In genomic region chr20:48826480-48826879, GRCh38 we compare ENCODE assay signal across 7 cellular contexts. TPM values are rescaled to one million over a fixed set of nuclear protein-coding genes. Genes with fewer than 3 reads are reported as not detected.
A peak's percentile ranks its signal among the peaks of the same experiment; 100 is the strongest.
DNase-seq lines count a peak whose midpoint lies in the region; ATAC-seq and TF ChIP-seq lines count a peak whose summit lies in the region.
"Not testable (repeated sequence)": the region's sequence is repeated elsewhere in the genome, so short reads cannot be mapped to it uniquely, and the experiment has no call there.

No MANE protein-coding gene starts in this region.

- H3K27me3 ChIP-seq in SJSA1 (replicated peaks); dorsolateral prefrontal cortex; naive thymus-derived CD4-positive, alpha-beta T cell (ENCODE audit: control insufficient read depth in 2 of 2, insufficient read depth in 2 of 2, low read length in 2 of 2): not testable (repeated sequence)
- H3K27me3 ChIP-seq in hepatocyte (peaks cover 56% of the 10 kb centered on the region), smooth muscle cell (ENCODE audit: low read depth) (peaks cover 32% of the 10 kb centered on the region)

- not testable (repeated sequence) for H3K9me3 Mint-ChIP-seq in activated naive CD4-positive, alpha-beta T cell treated with anti-CD3 and anti-CD28 coated beads, Interleukin-2, amount 50 U/mL, for 24 hours; naive thymus-derived CD4-positive, alpha-beta T cell

- not testable (repeated sequence) for H3K9ac ChIP-seq in smooth muscle cell (ENCODE audit: low read depth)

- H2AFZ ChIP-seq in hepatocyte = peak overlapping the region; percentile 76
- H2AFZ ChIP-seq in smooth muscle cell (ENCODE audit: low read depth) = not testable (repeated sequence)

- peaks cover 50% of the 10 kb centered on the region for H3K4me1 Mint-ChIP-seq in activated naive CD4-positive, alpha-beta T cell treated with anti-CD3 and anti-CD28 coated beads, Interleukin-2, amount 50 U/mL, for 24 hours
- peaks cover 26 to 58% (median 52%) of the 10 kb centered on the region in 7 donors for H3K4me1 Mint-ChIP-seq in naive thymus-derived CD4-positive, alpha-beta T cell

- not testable (repeated sequence) for TF ChIP-seq CTCF in GM12875 (IDR thresholded peaks at IDR 0.05; ENCODE audit: borderline replicate concordance, insufficient read depth, low read depth, low read length); dorsolateral prefrontal cortex (IDR thresholded peaks at IDR 0.05 in 54 of 56, conservative IDR thresholded peaks at IDR 0.05 in 2 of 56; ENCODE audit: low read depth in 1 of 56, partially characterized antibody in 56 of 56); hepatocyte (IDR thresholded peaks at IDR 0.05; ENCODE audit: poor library complexity); smooth muscle cell (IDR thresholded peaks at IDR 0.05; ENCODE audit: borderline replicate concordance, insufficient read depth, poor library complexity, severe bottlenecking)

- H3K4me2 ChIP-seq in hepatocyte (peak overlapping the region; percentile 92), smooth muscle cell (peak overlapping the region; percentile 82)

- not testable (repeated sequence) for H3K9me3 ChIP-seq in SJSA1 (replicated peaks); hepatocyte (ENCODE audit: low read depth); naive thymus-derived CD4-positive, alpha-beta T cell (ENCODE audit: control insufficient read depth in 2 of 3, low read length in 3 of 3); smooth muscle cell (replicated peaks; ENCODE audit: low read depth)

- not testable (repeated sequence) for H4K20me1 ChIP-seq in hepatocyte (ENCODE audit: insufficient read depth, poor library complexity, severe bottlenecking); smooth muscle cell (ENCODE audit: low read depth)

- H3K4me1 ChIP-seq in SJSA1 (replicated peaks) (peaks cover 54% of the 10 kb centered on the region), smooth muscle cell (ENCODE audit: low read depth) (peaks cover 19% of the 10 kb centered on the region)
- H3K4me1 ChIP-seq in hepatocyte (ENCODE audit: insufficient read depth) = not testable (repeated sequence)
- H3K4me1 ChIP-seq in naive thymus-derived CD4-positive, alpha-beta T cell (ENCODE audit: control insufficient read depth in 2 of 2, insufficient read depth in 2 of 2, low read length in 2 of 2) = peaks cover 37 to 38% of the 10 kb centered on the region in 2 donors

- not testable (repeated sequence) for H3K79me2 ChIP-seq in hepatocyte; smooth muscle cell (ENCODE audit: low read depth)

- CTCF ChIA-PET in naive thymus-derived CD4-positive, alpha-beta T cell (lab: Charles Lee) = not testable (repeated sequence)

- WGBS in hepatocyte (ENCODE audit: low lambda C conversion rate, missing lambda C conversion rate) = 18% methylated on average over 17 of the region's 17 CpGs
- 5% methylated on average over 17 of the region's 17 CpGs for WGBS in smooth muscle cell (ENCODE audit: low lambda C conversion rate)

- not testable (repeated sequence) for H3F3A ChIP-seq in smooth muscle cell (ENCODE audit: low read depth)

- H3K36me3 ChIP-seq in SJSA1; hepatocyte (replicated peaks; ENCODE audit: insufficient read depth, low read depth); naive thymus-derived CD4-positive, alpha-beta T cell (ENCODE audit: control insufficient read depth in 2 of 3, insufficient read depth in 3 of 3, low read length in 3 of 3); smooth muscle cell (ENCODE audit: low read depth): not testable (repeated sequence)

- ATAC-seq in naive thymus-derived CD4-positive, alpha-beta T cell = not testable (repeated sequence)

- not testable (repeated sequence) for H3K27ac ChIP-seq in SJSA1; hepatocyte; smooth muscle cell (ENCODE audit: low read depth)
- peak overlapping the region; percentile 13 to 97 (median 93) for H3K27ac ChIP-seq in dorsolateral prefrontal cortex
- peak overlapping the region; percentile 54 for H3K27ac ChIP-seq in naive thymus-derived CD4-positive, alpha-beta T cell (ENCODE audit: low read depth, low read length)

- peak overlapping the region; percentile 98 for H3K4me3 ChIP-seq in GM12875 (ENCODE audit: low read depth, low read length)
- peak overlapping the region; percentile 89 for H3K4me3 ChIP-seq in SJSA1
- peak overlapping the region; percentile 56 to 96 (median 87) for H3K4me3 ChIP-seq in dorsolateral prefrontal cortex
- H3K4me3 ChIP-seq in hepatocyte = not testable (repeated sequence)
- H3K4me3 ChIP-seq in naive thymus-derived CD4-positive, alpha-beta T cell (ENCODE audit: low read length) = peak overlapping the region; percentile 60
- H3K4me3 ChIP-seq in smooth muscle cell = peak overlapping the region; percentile 47

- not testable (repeated sequence) for H3K9me2 ChIP-seq in hepatocyte (replicated peaks; ENCODE audit: insufficient read depth)

- H3K27ac Mint-ChIP-seq in activated naive CD4-positive, alpha-beta T cell treated with anti-CD3 and anti-CD28 coated beads, Interleukin-2, amount 50 U/mL, for 24 hours = peak overlapping the region; percentile 55
- peak overlapping the region in 6 of 9 donors; percentile 59 to 86 (median 80) for H3K27ac Mint-ChIP-seq in naive thymus-derived CD4-positive, alpha-beta T cell

- intact Hi-C loops in dorsolateral prefrontal cortex (cut with DNase I) = loop anchor here (5.0 kb wide), 4 partner anchors 74 to 99 kb away; no protein-coding TSS in a partner anchor
- intact Hi-C loops in naive thymus-derived CD4-positive, alpha-beta T cell (cut with micrococcal nuclease) = loop anchor here (2.0 to 5.0 kb wide), 7 partner anchors 66 to 886 kb away; partner anchors contain the start of genes ARFGEF2 (in 1 of the 2), B4GALT5 (in 1 of the 2) and CSE1L (in 1 of the 2)

- not testable (repeated sequence) for H3K36me3 Mint-ChIP-seq in activated naive CD4-positive, alpha-beta T cell treated with anti-CD3 and anti-CD28 coated beads, Interleukin-2, amount 50 U/mL, for 24 hours
- H3K36me3 Mint-ChIP-seq in naive thymus-derived CD4-positive, alpha-beta T cell = peaks cover 0 to 18% (median 0%) of the 10 kb centered on the region in 5 donors

- not testable (repeated sequence) for H3K27me3 Mint-ChIP-seq in activated naive CD4-positive, alpha-beta T cell treated with anti-CD3 and anti-CD28 coated beads, Interleukin-2, amount 50 U/mL, for 24 hours
- H3K27me3 Mint-ChIP-seq in naive thymus-derived CD4-positive, alpha-beta T cell = peaks cover 4 to 16% (median 11%) of the 10 kb centered on the region in 5 donors

- H3K4me3 Mint-ChIP-seq in activated naive CD4-positive, alpha-beta T cell treated with anti-CD3 and anti-CD28 coated beads, Interleukin-2, amount 50 U/mL, for 24 hours = peak overlapping the region; percentile 90
- peak overlapping the region; percentile 84 to 96 (median 88) for H3K4me3 Mint-ChIP-seq in naive thymus-derived CD4-positive, alpha-beta T cell

- POLR2A ChIA-PET in naive thymus-derived CD4-positive, alpha-beta T cell (lab: Charles Lee) = interaction anchor here (0.6 to 2.8 kb wide), 6 partner anchors 9 to 77 kb away, joined by 3 to 10 read pairs (median 4); no protein-coding TSS in a partner anchor

- not testable (repeated sequence) for DNase-seq in SJSA1 (ENCODE audit: low read depth in 1 of 2, low spot score in 2 of 2); hepatocyte (ENCODE audit: low spot score); naive thymus-derived CD4-positive, alpha-beta T cell; smooth muscle cell (lab: John Stamatoyannopoulos, UW; ENCODE audit: unreplicated experiment)
- DNase-seq in dorsolateral prefrontal cortex = peak in 1 of 10 donors; percentile 28

RNA-seq across cellular contexts. Expression of gene PREX1, which starts 1.3 kb away (rescaled TPM):
- 27.5 and 34.3 TPM in 2 replicates for total RNA-seq in SJSA1 (2014; rRNA removed; shearing (Covaris generic))
- total RNA-seq in dorsolateral prefrontal cortex = 100 to 1,000 TPM in 76 of 120 experiments, 10 to 100 TPM in 44; 59.8 to 448 (median 117) TPM
- 2.5 and 2.9 TPM in 2 replicates for total RNA-seq in hepatocyte
- 1.8 and 2.6 TPM in 2 replicates for polyA plus RNA-seq in hepatocyte
- total RNA-seq in naive thymus-derived CD4-positive, alpha-beta T cell = 100 to 1,000 TPM in 2 of 5 experiments, 10 to 100 TPM in 3; 42.0 to 143 (median 53.8) TPM
- polyA plus RNA-seq in naive thymus-derived CD4-positive, alpha-beta T cell = 1 to 10 TPM; 2.9 to 6.2 TPM
- 0.04 and 0.31 TPM in 2 replicates for total RNA-seq in smooth muscle cell
- 0.30 TPM in 1 of 2 replicates, not detected in the other for polyA plus RNA-seq in smooth muscle cell
